In genomic region chr16:80230328-80231117, GRCh38 we compare ENCODE assay signal across 21 cellular contexts.
"Had no signal": no experiment of that assay in that cellular context is flagged by ENCODE, and none has a peak within 500 bp of the region (broad histone marks: within the 10 kb centered on the region; RNA-seq: fewer than 3 reads in every experiment).

No MANE protein-coding gene starts in this region.

- H3K4me1 ChIP-seq: right lobe of liver had no signal

- ATAC-seq: activated CD4-positive, alpha-beta T cell treated with anti-CD3 and anti-CD28 coated beads for 36 hours; activated T-cell treated with anti-CD3 and anti-CD28 coated beads, Interleukin-2, amount 50 U/mL, for 72 hours; body of pancreas; gastroesophageal sphincter; right lobe of liver; stimulated activated naive B cell treated with anti-CD40 and anti-IgM and Interleukin-4, amounts not matched to agents 10 μg/mL and 1 μg/mL and 100 μg/mL, for 72 hours; T-helper 17 cell had no signal

- H3K27ac ChIP-seq: body of pancreas, gastroesophageal sphincter, right lobe of liver, testis, vagina had no signal

- H3K27me3 ChIP-seq: body of pancreas, gastroesophageal sphincter, right lobe of liver, testis, vagina had no signal

- DNase-seq: activated B cell treated with CpG ODN at 0.5 μM for 24 hours; activated CD4-positive, alpha-beta T cell treated with anti-CD3 and anti-CD28 coated beads for 36 hours; activated CD4-positive, alpha-beta T cell treated with anti-CD3 and anti-CD28 coated beads, Interleukin-2, amount 50 U/mL, for 48 hours; activated effector memory CD4-positive, alpha-beta T cell treated with anti-CD3 and anti-CD28 coated beads, Interleukin-2, amount 50 U/mL, for 16 hours; activated naive CD4-positive, alpha-beta T cell treated with anti-CD3 and anti-CD28 coated beads, Interleukin-2, amount 10 ng/mL, durations not matched to agents 7 days and 5 days; activated T-cell treated with anti-CD3 and anti-CD28 coated beads, Interleukin-2, amount 50 U/mL, for 72 hours; amygdala; body of pancreas; effector CD4-positive, alpha-beta T cell; erythroblast; head of caudate nucleus; hypothalamus; nucleus accumbens; right lobe of liver; small intestine; stimulated activated CD4-positive, alpha-beta T cell treated with anti-CD3 and anti-CD28 coated beads, Interleukin-15, amount 100 ng/mL, for 24 hours; stimulated activated naive B cell treated with anti-CD40 and anti-IgM and Interleukin-4, amounts not matched to agents 10 μg/mL and 1 μg/mL and 100 μg/mL, for 72 hours; T-helper 17 cell; testis had no signal

- H3K36me3 ChIP-seq: gastroesophageal sphincter, right lobe of liver, vagina had no signal

- H3K4me3 ChIP-seq: body of pancreas, gastroesophageal sphincter, right lobe of liver, testis, vagina had no signal

- H3K9me3 ChIP-seq: body of pancreas, testis, vagina had no signal
